In the genomic region with DNA sequence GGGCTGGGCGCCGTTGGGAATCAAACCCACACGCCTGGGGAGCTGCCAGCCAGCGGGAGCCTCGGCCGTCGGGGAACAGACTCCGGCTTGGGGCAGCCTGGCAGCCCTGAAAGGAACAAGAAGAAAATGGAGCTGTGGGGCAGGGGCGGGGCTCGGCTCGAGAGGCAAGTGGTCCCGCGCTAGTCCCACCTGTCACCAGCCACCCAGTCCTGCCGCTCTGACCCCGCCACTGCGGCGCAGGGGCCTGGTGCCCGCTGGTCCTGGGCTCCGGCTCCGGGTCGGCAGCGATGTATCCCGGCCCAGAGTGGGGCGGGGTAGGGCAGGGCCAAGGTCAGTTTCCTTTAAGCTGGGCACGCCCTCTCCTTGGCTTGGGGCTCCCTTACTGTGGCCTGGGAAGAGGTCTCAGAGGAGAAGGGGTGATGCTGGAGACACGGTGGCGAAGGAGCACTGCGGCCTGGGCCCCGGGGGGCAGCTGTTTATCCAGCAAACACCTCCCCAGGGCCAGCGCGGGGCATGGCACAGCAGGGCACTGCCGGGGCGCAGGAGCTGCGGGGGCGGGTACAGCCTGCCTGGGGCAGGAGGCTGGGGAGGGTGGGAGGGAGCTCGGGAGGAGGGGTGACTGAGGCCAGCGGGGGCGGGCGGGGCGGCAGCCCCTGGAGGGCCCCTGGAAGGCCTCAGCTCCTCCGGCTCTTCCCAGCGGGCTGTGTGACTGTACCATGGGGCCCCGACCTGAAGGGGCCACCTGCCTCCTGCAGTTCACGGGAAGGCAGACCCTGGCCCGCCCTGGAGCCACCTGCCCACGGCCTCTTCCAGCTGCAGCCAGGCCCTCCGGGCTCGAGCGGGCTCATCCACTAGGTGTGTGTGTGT, we compare ENCODE assay signal across 1 cellular context.
TF ChIP-seq lines count a peak whose summit lies in the region.

No MANE protein-coding gene starts in this region.

TF ChIP-seq in HepG2, 621 proteins besides CTCF, POLR2A, EP300 and RAD21 (continued from another document and continues in another):
- TF ChIP-seq, protein P1, sequence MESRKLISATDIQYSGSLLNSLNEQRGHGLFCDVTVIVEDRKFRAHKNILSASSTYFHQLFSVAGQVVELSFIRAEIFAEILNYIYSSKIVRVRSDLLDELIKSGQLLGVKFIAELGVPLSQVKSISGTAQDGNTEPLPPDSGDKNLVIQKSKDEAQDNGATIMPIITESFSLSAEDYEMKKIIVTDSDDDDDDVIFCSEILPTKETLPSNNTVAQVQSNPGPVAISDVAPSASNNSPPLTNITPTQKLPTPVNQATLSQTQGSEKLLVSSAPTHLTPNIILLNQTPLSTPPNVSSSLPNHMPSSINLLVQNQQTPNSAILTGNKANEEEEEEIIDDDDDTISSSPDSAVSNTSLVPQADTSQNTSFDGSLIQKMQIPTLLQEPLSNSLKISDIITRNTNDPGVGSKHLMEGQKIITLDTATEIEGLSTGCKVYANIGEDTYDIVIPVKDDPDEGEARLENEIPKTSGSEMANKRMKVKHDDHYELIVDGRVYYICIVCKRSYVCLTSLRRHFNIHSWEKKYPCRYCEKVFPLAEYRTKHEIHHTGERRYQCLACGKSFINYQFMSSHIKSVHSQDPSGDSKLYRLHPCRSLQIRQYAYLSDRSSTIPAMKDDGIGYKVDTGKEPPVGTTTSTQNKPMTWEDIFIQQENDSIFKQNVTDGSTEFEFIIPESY (CRISPR knock-in tag; IDR thresholded peaks at IDR 0.05) = 0 out of 2 replicates have a peak, but pooled peaks have one; percentile 32
- TF ChIP-seq FIP1L1 (IDR thresholded peaks at IDR 0.05; ENCODE audit: borderline replicate concordance, insufficient read depth, low read depth, low read length) (no peak), CENPX (CRISPR knock-in tag; IDR thresholded peaks at IDR 0.05) (no peak), NFYC (CRISPR knock-in tag; IDR thresholded peaks at IDR 0.05) (no peak), ZNF777 (CRISPR knock-in tag; IDR thresholded peaks at IDR 0.05) (peak; percentile 75), ZNF891 (CRISPR knock-in tag; IDR thresholded peaks at IDR 0.05) (0 out of 2 replicates have a peak, but pooled peaks have one; percentile 26), CREB1 (IDR thresholded peaks at IDR 0.05) (no peak), CREB1 (CRISPR knock-in tag; IDR thresholded peaks at IDR 0.05) (no peak), SRF (IDR thresholded peaks at IDR 0.05; ENCODE audit: low read depth, low read length) (no peak), ISX (CRISPR knock-in tag; conservative IDR thresholded peaks at IDR 0.05) (no peak), KLF11 (CRISPR knock-in tag; IDR thresholded peaks at IDR 0.05) (no peak), ARID2 (CRISPR knock-in tag; IDR thresholded peaks at IDR 0.05; ENCODE audit: borderline replicate concordance) (no peak), ZNF253 (CRISPR knock-in tag; IDR thresholded peaks at IDR 0.05; ENCODE audit: borderline replicate concordance) (0 out of 2 replicates have a peak, but pooled peaks have one; percentile 42), NR1H2 (CRISPR knock-in tag; IDR thresholded peaks at IDR 0.05; ENCODE audit: borderline replicate concordance, low read depth) (no peak), ZNF501 (CRISPR knock-in tag; IDR thresholded peaks at IDR 0.05) (no peak), THRA (CRISPR knock-in tag; IDR thresholded peaks at IDR 0.05; ENCODE audit: borderline replicate concordance) (no peak), ZNF10 (CRISPR knock-in tag; IDR thresholded peaks at IDR 0.05; ENCODE audit: borderline replicate concordance, low read depth) (no peak), NFKB2 (CRISPR knock-in tag; IDR thresholded peaks at IDR 0.05; ENCODE audit: borderline replicate concordance) (no peak), JARID2 (CRISPR knock-in tag; IDR thresholded peaks at IDR 0.05; ENCODE audit: insufficient replicate concordance) (no peak), ZFP62 (CRISPR knock-in tag; IDR thresholded peaks at IDR 0.05) (no peak), ZNF251 (CRISPR knock-in tag; IDR thresholded peaks at IDR 0.05) (no peak), KLF12 (CRISPR knock-in tag; IDR thresholded peaks at IDR 0.05; ENCODE audit: borderline replicate concordance) (no peak), NFRKB (IDR thresholded peaks at IDR 0.05) (no peak), MAF1 (CRISPR knock-in tag; IDR thresholded peaks at IDR 0.05; ENCODE audit: borderline replicate concordance) (no peak), FOXK2 (IDR thresholded peaks at IDR 0.05) (no peak), ZNF75D (CRISPR knock-in tag; IDR thresholded peaks at IDR 0.05; ENCODE audit: borderline replicate concordance) (no peak), ZNF333 (CRISPR knock-in tag; IDR thresholded peaks at IDR 0.05; ENCODE audit: borderline replicate concordance) (peak; percentile 47; the same call in 1 of the 2 replicates), SUZ12 (IDR thresholded peaks at IDR 0.05; ENCODE audit: low read depth, low read length) (no peak), ZNF687 (CRISPR knock-in tag; IDR thresholded peaks at IDR 0.05) (peak; percentile 19), EED (CRISPR knock-in tag; IDR thresholded peaks at IDR 0.05) (no peak), PTBP1 (IDR thresholded peaks at IDR 0.05; ENCODE audit: low read depth, low read length, poor library complexity, severe bottlenecking) (no peak), TEAD3 (CRISPR knock-in tag; optimal IDR thresholded peaks at IDR 0.05; ENCODE audit: borderline replicate concordance) (no peak), TERF1 (CRISPR knock-in tag; IDR thresholded peaks at IDR 0.05) (no peak), ATF6 (CRISPR knock-in tag; conservative IDR thresholded peaks at IDR 0.05) (no peak), SMAD9 (CRISPR knock-in tag; IDR thresholded peaks at IDR 0.05) (no peak), ZNF503 (CRISPR knock-in tag; IDR thresholded peaks at IDR 0.05) (no peak), PRPF4 (IDR thresholded peaks at IDR 0.05; ENCODE audit: low read depth, low read length, poor library complexity, severe bottlenecking) (no peak), HDAC6 (IDR thresholded peaks at IDR 0.05; ENCODE audit: low read depth, low read length) (no peak), HNRNPL (IDR thresholded peaks at IDR 0.05; ENCODE audit: low read depth, low read length) (peak; percentile 87), ZNF652 (CRISPR knock-in tag; IDR thresholded peaks at IDR 0.05; ENCODE audit: borderline replicate concordance, low read depth) (no peak), ZSCAN9 (CRISPR knock-in tag; IDR thresholded peaks at IDR 0.05; ENCODE audit: borderline replicate concordance) (no peak), ZNF710 (CRISPR knock-in tag; IDR thresholded peaks at IDR 0.05; ENCODE audit: borderline replicate concordance) (0 out of 2 replicates have a peak, but pooled peaks have one; percentile 28)
- TF ChIP-seq, protein P2, sequence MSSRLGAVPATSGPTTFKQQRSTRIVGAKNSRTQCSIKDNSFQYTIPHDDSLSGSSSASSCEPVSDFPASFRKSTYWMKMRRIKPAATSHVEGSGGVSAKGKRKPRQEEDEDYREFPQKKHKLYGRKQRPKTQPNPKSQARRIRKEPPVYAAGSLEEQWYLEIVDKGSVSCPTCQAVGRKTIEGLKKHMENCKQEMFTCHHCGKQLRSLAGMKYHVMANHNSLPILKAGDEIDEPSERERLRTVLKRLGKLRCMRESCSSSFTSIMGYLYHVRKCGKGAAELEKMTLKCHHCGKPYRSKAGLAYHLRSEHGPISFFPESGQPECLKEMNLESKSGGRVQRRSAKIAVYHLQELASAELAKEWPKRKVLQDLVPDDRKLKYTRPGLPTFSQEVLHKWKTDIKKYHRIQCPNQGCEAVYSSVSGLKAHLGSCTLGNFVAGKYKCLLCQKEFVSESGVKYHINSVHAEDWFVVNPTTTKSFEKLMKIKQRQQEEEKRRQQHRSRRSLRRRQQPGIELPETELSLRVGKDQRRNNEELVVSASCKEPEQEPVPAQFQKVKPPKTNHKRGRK (CRISPR knock-in tag; IDR thresholded peaks at IDR 0.05) = no peak
- TF ChIP-seq, protein P3, sequence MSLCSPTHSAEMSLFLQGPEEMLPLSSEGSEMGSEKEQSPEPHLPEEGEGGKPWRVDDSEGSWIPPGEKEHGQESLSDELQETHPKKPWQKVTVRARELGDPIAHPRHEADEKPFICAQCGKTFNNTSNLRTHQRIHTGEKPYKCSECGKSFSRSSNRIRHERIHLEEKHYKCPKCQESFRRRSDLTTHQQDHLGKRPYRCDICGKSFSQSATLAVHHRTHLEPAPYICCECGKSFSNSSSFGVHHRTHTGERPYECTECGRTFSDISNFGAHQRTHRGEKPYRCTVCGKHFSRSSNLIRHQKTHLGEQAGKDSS (CRISPR knock-in tag; IDR thresholded peaks at IDR 0.05; ENCODE audit: borderline replicate concordance, low read depth) = no peak
